1 cellular context compared by ENCODE assay signal in the genomic region with DNA sequence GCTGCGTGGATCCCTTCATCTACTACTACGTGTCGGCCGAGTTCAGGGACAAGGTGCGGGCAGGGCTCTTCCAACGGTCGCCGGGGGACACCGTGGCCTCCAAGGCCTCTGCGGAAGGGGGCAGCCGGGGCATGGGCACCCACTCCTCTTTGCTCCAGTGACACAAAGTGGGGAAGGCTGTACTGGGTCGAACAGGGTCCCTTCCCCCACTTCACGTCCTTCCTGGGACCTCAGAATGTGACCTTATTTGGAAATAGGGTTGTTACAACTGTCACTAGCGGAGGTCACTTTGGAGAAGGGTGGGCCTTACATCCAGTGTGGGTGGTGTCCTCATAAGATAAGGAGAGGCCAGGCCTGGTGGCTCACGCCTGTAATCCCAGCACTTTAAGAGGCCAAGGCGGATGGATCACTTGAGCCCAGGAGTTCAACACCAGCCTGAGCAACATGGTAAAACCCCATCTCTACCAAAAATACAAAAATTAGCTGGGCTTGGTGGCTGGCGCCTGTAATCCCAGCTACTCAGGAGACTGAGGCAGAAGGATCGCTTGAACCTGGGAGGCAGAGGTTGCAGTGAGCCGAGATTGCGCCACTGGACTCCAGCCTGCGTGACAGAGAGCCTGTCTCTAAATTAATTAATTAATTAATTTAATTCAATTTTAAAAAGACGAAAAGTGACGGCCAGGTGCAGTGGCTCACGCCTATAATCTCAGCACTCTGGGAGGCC.
A peak's percentile ranks its signal among the peaks of the same experiment; 100 is the strongest.
TF ChIP-seq lines count a peak whose summit lies in the region.

No MANE protein-coding gene starts in this region.

TF ChIP-seq in K562, 482 proteins besides CTCF, POLR2A, EP300 and RAD21 (continued from another document and continues in another):
- TF ChIP-seq, protein P1, sequence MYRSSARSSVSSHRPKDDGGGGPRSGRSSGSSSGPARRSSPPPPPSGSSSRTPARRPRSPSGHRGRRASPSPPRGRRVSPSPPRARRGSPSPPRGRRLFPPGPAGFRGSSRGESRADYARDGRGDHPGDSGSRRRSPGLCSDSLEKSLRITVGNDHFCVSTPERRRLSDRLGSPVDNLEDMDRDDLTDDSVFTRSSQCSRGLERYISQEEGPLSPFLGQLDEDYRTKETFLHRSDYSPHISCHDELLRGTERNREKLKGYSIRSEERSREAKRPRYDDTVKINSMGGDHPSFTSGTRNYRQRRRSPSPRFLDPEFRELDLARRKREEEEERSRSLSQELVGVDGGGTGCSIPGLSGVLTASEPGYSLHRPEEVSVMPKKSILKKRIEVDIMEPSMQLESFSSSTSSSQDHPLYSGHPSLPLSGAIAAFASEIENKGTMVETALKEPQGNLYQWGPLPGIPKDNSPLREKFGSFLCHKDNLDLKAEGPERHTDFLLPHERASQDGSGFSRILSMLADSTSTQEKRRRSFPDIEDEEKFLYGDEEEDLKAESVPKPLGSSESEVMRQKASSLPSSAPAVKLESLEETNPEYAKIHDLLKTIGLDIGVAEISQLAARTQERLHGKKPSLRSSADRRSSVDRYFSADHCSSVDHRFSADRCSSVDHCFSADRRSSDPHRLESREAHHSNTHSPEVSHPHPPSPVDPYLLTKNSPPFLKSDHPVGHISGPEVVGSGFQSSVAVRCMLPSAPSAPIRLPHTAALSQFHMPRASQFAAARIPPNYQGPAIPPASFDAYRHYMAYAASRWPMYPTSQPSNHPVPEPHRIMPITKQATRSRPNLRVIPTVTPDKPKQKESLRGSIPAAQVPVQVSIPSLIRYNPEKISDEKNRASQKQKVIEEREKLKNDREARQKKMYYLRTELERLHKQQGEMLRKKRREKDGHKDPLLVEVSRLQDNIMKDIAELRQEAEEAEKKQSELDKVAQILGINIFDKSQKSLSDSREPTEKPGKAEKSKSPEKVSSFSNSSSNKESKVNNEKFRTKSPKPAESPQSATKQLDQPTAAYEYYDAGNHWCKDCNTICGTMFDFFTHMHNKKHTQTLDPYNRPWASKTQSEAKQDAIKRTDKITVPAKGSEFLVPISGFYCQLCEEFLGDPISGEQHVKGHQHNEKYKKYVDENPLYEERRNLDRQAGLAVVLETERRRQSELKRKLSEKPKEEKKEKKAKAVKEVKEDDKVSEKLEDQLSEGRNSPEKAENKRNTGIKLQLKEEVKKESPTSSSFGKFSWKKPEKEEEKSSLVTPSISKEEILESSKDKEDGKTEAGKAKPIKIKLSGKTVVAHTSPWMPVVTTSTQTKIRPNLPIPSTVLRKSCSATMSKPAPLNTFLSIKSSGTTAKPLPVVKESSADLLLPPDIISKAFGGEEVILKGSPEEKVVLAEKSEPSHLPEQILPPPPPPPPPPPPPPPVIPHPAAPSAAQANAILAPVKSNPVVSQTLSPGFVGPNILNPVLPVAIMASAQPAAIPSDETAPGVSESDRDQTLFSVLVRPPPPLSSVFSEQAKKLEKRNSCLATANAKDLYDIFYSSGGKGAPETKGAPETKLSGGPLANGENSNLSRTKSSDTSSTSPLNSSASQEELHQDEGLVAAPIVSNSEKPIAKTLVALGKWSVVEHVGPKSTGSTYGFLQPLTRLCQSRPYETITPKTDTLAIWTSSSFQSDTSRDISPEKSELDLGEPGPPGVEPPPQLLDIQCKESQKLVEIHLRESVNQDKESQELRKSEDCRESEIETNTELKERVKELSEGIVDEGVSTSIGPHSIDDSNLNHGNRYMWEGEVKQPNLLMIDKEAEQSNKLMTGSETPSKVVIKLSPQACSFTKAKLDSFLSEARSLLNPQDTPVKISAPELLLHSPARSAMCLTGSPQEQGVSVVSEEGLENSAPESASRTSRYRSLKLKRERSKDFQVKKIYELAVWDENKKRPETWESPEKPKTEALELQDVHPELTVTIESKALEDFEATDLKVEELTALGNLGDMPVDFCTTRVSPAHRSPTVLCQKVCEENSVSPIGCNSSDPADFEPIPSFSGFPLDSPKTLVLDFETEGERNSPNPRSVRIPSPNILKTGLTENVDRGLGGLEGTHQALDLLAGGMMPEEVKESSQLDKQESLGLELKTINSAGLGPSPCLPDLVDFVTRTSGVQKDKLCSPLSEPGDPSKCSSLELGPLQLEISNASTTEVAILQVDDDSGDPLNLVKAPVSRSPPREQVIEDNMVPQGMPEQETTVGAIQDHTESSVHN (IDR thresholded peaks at IDR 0.05; ENCODE audit: borderline replicate concordance in 1 of 2, low read depth in 1 of 2) = 0 out of 4 replicates have a peak, but pooled peaks of 1 of the 2 experiments have one; percentile 58
- TF ChIP-seq ZFP30 (CRISPR knock-in tag; IDR thresholded peaks at IDR 0.05; ENCODE audit: borderline replicate concordance) (no peak), ILK (tag; IDR thresholded peaks at IDR 0.05; ENCODE audit: borderline replicate concordance, low read depth) (no peak), JUNB (CRISPR knock-in tag; conservative IDR thresholded peaks at IDR 0.05) (no peak), ZNF436 (CRISPR knock-in tag; IDR thresholded peaks at IDR 0.05) (no peak), BDP1 (IDR thresholded peaks at IDR 0.05; ENCODE audit: insufficient read depth, insufficient read length) (no peak), HOXB6 (CRISPR knock-in tag; IDR thresholded peaks at IDR 0.05; ENCODE audit: borderline replicate concordance) (no peak), ASH1L (IDR thresholded peaks at IDR 0.05; ENCODE audit: borderline replicate concordance, low read depth, partially characterized antibody) (no peak), MEF2A (IDR thresholded peaks at IDR 0.05; ENCODE audit: control insufficient read depth, low read depth, low read length) (no peak), E2F1 (CRISPR knock-in tag; IDR thresholded peaks at IDR 0.05) (no peak), ZNF134 (CRISPR knock-in tag; conservative IDR thresholded peaks at IDR 0.05) (no peak), KLF10 (CRISPR knock-in tag; IDR thresholded peaks at IDR 0.05) (no peak), ZNF586 (CRISPR knock-in tag; conservative IDR thresholded peaks at IDR 0.05) (peak; percentile 73), POLR2AphosphoS5 (IDR thresholded peaks at IDR 0.05; ENCODE audit: control insufficient read depth, insufficient read depth, low read depth, low read length) (no peak; the same call in 1 of the 2 replicates), NFE2L1 (tag; IDR thresholded peaks at IDR 0.05; ENCODE audit: borderline replicate concordance, low read depth) (no peak), CEBPB (tag; IDR thresholded peaks at IDR 0.05) (peak; percentile 82), ZNF140 (CRISPR knock-in tag; IDR thresholded peaks at IDR 0.05) (no peak), CTCFL (IDR thresholded peaks at IDR 0.05; ENCODE audit: borderline replicate concordance, insufficient read depth, low read depth, low read length, poor library complexity, severe bottlenecking) (no peak), ZBTB34 (CRISPR knock-in tag; IDR thresholded peaks at IDR 0.05) (no peak), ZNF146 (CRISPR knock-in tag; IDR thresholded peaks at IDR 0.05; ENCODE audit: unreplicated experiment) (no peak), ESRRA (IDR thresholded peaks at IDR 0.05; ENCODE audit: borderline replicate concordance, low read depth) (peak; percentile 97)
- TF ChIP-seq, protein P2, sequence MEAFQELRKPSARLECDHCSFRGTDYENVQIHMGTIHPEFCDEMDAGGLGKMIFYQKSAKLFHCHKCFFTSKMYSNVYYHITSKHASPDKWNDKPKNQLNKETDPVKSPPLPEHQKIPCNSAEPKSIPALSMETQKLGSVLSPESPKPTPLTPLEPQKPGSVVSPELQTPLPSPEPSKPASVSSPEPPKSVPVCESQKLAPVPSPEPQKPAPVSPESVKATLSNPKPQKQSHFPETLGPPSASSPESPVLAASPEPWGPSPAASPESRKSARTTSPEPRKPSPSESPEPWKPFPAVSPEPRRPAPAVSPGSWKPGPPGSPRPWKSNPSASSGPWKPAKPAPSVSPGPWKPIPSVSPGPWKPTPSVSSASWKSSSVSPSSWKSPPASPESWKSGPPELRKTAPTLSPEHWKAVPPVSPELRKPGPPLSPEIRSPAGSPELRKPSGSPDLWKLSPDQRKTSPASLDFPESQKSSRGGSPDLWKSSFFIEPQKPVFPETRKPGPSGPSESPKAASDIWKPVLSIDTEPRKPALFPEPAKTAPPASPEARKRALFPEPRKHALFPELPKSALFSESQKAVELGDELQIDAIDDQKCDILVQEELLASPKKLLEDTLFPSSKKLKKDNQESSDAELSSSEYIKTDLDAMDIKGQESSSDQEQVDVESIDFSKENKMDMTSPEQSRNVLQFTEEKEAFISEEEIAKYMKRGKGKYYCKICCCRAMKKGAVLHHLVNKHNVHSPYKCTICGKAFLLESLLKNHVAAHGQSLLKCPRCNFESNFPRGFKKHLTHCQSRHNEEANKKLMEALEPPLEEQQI (IDR thresholded peaks at IDR 0.05) = no peak
- TF ChIP-seq, protein P3, sequence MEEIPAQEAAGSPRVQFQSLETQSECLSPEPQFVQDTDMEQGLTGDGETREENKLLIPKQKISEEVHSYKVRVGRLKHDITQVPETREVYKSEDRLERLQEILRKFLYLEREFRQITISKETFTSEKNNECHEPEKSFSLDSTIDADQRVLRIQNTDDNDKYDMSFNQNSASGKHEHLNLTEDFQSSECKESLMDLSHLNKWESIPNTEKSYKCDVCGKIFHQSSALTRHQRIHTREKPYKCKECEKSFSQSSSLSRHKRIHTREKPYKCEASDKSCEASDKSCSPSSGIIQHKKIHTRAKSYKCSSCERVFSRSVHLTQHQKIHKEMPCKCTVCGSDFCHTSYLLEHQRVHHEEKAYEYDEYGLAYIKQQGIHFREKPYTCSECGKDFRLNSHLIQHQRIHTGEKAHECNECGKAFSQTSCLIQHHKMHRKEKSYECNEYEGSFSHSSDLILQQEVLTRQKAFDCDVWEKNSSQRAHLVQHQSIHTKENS (CRISPR knock-in tag; IDR thresholded peaks at IDR 0.05) = no peak
- TF ChIP-seq, protein P4, sequence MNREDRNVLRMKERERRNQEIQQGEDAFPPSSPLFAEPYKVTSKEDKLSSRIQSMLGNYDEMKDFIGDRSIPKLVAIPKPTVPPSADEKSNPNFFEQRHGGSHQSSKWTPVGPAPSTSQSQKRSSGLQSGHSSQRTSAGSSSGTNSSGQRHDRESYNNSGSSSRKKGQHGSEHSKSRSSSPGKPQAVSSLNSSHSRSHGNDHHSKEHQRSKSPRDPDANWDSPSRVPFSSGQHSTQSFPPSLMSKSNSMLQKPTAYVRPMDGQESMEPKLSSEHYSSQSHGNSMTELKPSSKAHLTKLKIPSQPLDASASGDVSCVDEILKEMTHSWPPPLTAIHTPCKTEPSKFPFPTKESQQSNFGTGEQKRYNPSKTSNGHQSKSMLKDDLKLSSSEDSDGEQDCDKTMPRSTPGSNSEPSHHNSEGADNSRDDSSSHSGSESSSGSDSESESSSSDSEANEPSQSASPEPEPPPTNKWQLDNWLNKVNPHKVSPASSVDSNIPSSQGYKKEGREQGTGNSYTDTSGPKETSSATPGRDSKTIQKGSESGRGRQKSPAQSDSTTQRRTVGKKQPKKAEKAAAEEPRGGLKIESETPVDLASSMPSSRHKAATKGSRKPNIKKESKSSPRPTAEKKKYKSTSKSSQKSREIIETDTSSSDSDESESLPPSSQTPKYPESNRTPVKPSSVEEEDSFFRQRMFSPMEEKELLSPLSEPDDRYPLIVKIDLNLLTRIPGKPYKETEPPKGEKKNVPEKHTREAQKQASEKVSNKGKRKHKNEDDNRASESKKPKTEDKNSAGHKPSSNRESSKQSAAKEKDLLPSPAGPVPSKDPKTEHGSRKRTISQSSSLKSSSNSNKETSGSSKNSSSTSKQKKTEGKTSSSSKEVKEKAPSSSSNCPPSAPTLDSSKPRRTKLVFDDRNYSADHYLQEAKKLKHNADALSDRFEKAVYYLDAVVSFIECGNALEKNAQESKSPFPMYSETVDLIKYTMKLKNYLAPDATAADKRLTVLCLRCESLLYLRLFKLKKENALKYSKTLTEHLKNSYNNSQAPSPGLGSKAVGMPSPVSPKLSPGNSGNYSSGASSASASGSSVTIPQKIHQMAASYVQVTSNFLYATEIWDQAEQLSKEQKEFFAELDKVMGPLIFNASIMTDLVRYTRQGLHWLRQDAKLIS (CRISPR knock-in tag; IDR thresholded peaks at IDR 0.05) = no peak
- TF ChIP-seq, protein P5, sequence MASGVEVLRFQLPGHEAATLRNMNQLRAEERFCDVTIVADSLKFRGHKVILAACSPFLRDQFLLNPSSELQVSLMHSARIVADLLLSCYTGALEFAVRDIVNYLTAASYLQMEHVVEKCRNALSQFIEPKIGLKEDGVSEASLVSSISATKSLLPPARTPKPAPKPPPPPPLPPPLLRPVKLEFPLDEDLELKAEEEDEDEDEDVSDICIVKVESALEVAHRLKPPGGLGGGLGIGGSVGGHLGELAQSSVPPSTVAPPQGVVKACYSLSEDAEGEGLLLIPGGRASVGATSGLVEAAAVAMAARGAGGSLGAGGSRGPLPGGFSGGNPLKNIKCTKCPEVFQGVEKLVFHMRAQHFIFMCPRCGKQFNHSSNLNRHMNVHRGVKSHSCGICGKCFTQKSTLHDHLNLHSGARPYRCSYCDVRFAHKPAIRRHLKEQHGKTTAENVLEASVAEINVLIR (CRISPR knock-in tag; IDR thresholded peaks at IDR 0.05) = no peak
- TF ChIP-seq, protein P6, sequence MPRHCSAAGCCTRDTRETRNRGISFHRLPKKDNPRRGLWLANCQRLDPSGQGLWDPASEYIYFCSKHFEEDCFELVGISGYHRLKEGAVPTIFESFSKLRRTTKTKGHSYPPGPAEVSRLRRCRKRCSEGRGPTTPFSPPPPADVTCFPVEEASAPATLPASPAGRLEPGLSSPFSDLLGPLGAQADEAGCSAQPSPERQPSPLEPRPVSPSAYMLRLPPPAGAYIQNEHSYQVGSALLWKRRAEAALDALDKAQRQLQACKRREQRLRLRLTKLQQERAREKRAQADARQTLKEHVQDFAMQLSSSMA (CRISPR knock-in tag; IDR thresholded peaks at IDR 0.05) = no peak
